38 cellular contexts compared by ENCODE assay signal in the genomic region with DNA sequence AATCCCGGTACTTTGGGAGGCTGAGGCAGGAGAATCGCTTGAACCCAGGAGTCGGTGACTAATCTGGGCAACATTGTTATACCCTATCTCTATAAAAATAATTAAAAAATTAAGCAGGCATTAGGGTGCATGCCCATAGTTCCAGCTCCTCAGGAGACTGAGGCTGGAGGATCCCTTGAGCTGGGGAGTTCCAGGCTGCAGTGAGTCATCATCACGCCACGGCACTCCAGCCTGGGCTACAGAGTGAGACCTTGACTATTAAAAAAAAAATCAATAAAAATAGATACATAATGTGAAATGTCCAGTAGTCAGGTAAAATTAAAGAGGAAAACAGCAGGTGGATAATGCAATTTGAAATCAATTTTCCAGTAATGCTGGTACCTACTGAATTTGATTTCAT. TPM values are rescaled to one million over a fixed set of nuclear protein-coding genes. Genes with fewer than 3 reads are reported as not detected.
"Had no signal": no experiment of that assay in that cellular context is flagged by ENCODE, and none has a peak within 500 bp of the region (broad histone marks: within the 10 kb centered on the region; RNA-seq: fewer than 3 reads in every experiment).

No MANE protein-coding gene starts in this region.

- H3K27me3 Mint-ChIP-seq: activated CD4-positive, alpha-beta memory T cell treated with anti-CD3 and anti-CD28 coated beads, Interleukin-2, amount 10 ng/mL, durations not matched to agents 7 days and 5 days; activated CD8-positive, alpha-beta memory T cell treated with anti-CD3 and anti-CD28 coated beads, Interleukin-2, amount 10 ng/mL, durations not matched to agents 7 days and 5 days; activated naive CD8-positive, alpha-beta T cell treated with anti-CD3 and anti-CD28 coated beads for 36 hours; activated T-helper 17 cell treated with anti-CD3 and anti-CD28 coated beads, Interleukin-2, amount 50 U/mL, for 72 hours had no signal

- ATAC-seq: activated CD8-positive, alpha-beta memory T cell treated with anti-CD3 and anti-CD28 coated beads, Interleukin-2, amount 10 ng/mL, durations not matched to agents 7 days and 5 days; activated T-cell treated with anti-CD3 and anti-CD28 coated beads, Interleukin-2, amount 50 U/mL, for 72 hours; activated T-helper 17 cell treated with anti-CD3 and anti-CD28 coated beads, Interleukin-2, amount 50 U/mL, for 72 hours; Panc1 had no signal

- H3K4me1 Mint-ChIP-seq: activated CD4-positive, alpha-beta memory T cell treated with anti-CD3 and anti-CD28 coated beads, Interleukin-2, amount 10 ng/mL, durations not matched to agents 7 days and 5 days; activated CD8-positive, alpha-beta memory T cell treated with anti-CD3 and anti-CD28 coated beads, Interleukin-2, amount 10 ng/mL, durations not matched to agents 7 days and 5 days; activated naive CD8-positive, alpha-beta T cell treated with anti-CD3 and anti-CD28 coated beads for 36 hours; activated T-helper 17 cell treated with anti-CD3 and anti-CD28 coated beads, Interleukin-2, amount 50 U/mL, for 72 hours had no signal

- H3K36me3 Mint-ChIP-seq: activated CD8-positive, alpha-beta memory T cell treated with anti-CD3 and anti-CD28 coated beads, Interleukin-2, amount 10 ng/mL, durations not matched to agents 7 days and 5 days; activated naive CD8-positive, alpha-beta T cell treated with anti-CD3 and anti-CD28 coated beads for 36 hours had no signal

- DNase-seq: activated CD4-positive, alpha-beta memory T cell treated with anti-CD3 and anti-CD28 coated beads, Interleukin-2, amount 10 ng/mL, durations not matched to agents 7 days and 5 days; activated CD4-positive, alpha-beta T cell treated with anti-CD3 and anti-CD28 coated beads for 1 hour; activated CD4-positive, alpha-beta T cell treated with anti-CD3 and anti-CD28 coated beads for 48 hours; activated CD4-positive, CD25-positive, alpha-beta regulatory T cell; activated CD8-positive, alpha-beta memory T cell treated with anti-CD3 and anti-CD28 coated beads for 24 hours; activated CD8-positive, alpha-beta memory T cell treated with anti-CD3 and anti-CD28 coated beads, Interleukin-2, amount 10 ng/mL, durations not matched to agents 7 days and 5 days; activated effector memory CD4-positive, alpha-beta T cell treated with anti-CD3 and anti-CD28 coated beads, Interleukin-2, amount 50 U/mL, for 16 hours; activated naive CD4-positive, alpha-beta T cell; activated naive CD4-positive, alpha-beta T cell treated with anti-CD3 and anti-CD28 coated beads, Interleukin-2, amount 50 U/mL, for 16 hours; activated naive CD8-positive, alpha-beta T cell treated with anti-CD3 and anti-CD28 coated beads for 36 hours; activated T-cell treated with anti-CD3 and anti-CD28 coated beads, Interleukin-2, amount 50 U/mL, for 1 hour; activated T-cell treated with anti-CD3 and anti-CD28 coated beads, Interleukin-2, amount 50 U/mL, for 72 hours; amygdala; central memory CD4-positive, alpha-beta T cell; colonic mucosa; NCI-H1092 treated with DMSO at 0.1 percent for 48 hours; NCI-H1417; NCI-H146; NCI-H187; NCI-H2029 treated with DMSO at 0.1 percent for 48 hours; NCI-H2107; NCI-H2171; NCI-H510A; NCI-H526; NCI-H748 treated with DMSO at 0.1 percent for 48 hours; SHP77 treated with DMSO at 0.1 percent for 48 hours; SW 1271; T-helper 1 cell; T-helper 2 cell; T-helper 9 cell; WERI-Rb-1 had no signal

- H3K27ac Mint-ChIP-seq: activated CD4-positive, alpha-beta memory T cell treated with anti-CD3 and anti-CD28 coated beads, Interleukin-2, amount 10 ng/mL, durations not matched to agents 7 days and 5 days; activated CD8-positive, alpha-beta memory T cell treated with anti-CD3 and anti-CD28 coated beads, Interleukin-2, amount 10 ng/mL, durations not matched to agents 7 days and 5 days; activated naive CD8-positive, alpha-beta T cell treated with anti-CD3 and anti-CD28 coated beads for 36 hours; activated T-cell treated with anti-CD3 and anti-CD28 coated beads, Interleukin-2, amount 50 U/mL, for 72 hours; activated T-helper 17 cell treated with anti-CD3 and anti-CD28 coated beads, Interleukin-2, amount 50 U/mL, for 72 hours; brain had no signal

- H3K27ac ChIP-seq: colonic mucosa, KMS-11, SJSA1, WERI-Rb-1 had no signal

- H3K27me3 ChIP-seq: colonic mucosa, SJSA1 had no signal

- H3K9me3 Mint-ChIP-seq: activated CD4-positive, alpha-beta memory T cell treated with anti-CD3 and anti-CD28 coated beads, Interleukin-2, amount 10 ng/mL, durations not matched to agents 7 days and 5 days; activated T-helper 17 cell treated with anti-CD3 and anti-CD28 coated beads, Interleukin-2, amount 50 U/mL, for 72 hours had no signal

- H3K4me1 ChIP-seq: colonic mucosa, SJSA1 had no signal

- H3K4me3 Mint-ChIP-seq: activated CD4-positive, alpha-beta memory T cell treated with anti-CD3 and anti-CD28 coated beads, Interleukin-2, amount 10 ng/mL, durations not matched to agents 7 days and 5 days; activated CD8-positive, alpha-beta memory T cell treated with anti-CD3 and anti-CD28 coated beads, Interleukin-2, amount 10 ng/mL, durations not matched to agents 7 days and 5 days; activated naive CD8-positive, alpha-beta T cell treated with anti-CD3 and anti-CD28 coated beads for 36 hours; activated T-cell treated with anti-CD3 and anti-CD28 coated beads, Interleukin-2, amount 50 U/mL, for 72 hours; activated T-helper 17 cell treated with anti-CD3 and anti-CD28 coated beads, Interleukin-2, amount 50 U/mL, for 72 hours; brain had no signal

RNA-seq across cellular contexts. Expression of a gene that starts 14.6 kb away (rescaled TPM):
- total RNA-seq: activated CD4-positive, alpha-beta memory T cell treated with anti-CD3 and anti-CD28 coated beads, Interleukin-2, amount 10 ng/mL, durations not matched to agents 7 days and 5 days; activated CD8-positive, alpha-beta memory T cell treated with anti-CD3 and anti-CD28 coated beads, Interleukin-2, amount 10 ng/mL, durations not matched to agents 7 days and 5 days; activated naive CD8-positive, alpha-beta T cell treated with anti-CD3 and anti-CD28 coated beads for 36 hours; activated T-cell treated with anti-CD3 and anti-CD28 coated beads, Interleukin-2, amount 50 U/mL, for 72 hours; activated T-helper 17 cell treated with anti-CD3 and anti-CD28 coated beads, Interleukin-2, amount 50 U/mL, for 72 hours; OCI-LY7; RPMI7951; SJSA1 had no signal
